9 cellular contexts compared by ENCODE assay signal in the genomic region with DNA sequence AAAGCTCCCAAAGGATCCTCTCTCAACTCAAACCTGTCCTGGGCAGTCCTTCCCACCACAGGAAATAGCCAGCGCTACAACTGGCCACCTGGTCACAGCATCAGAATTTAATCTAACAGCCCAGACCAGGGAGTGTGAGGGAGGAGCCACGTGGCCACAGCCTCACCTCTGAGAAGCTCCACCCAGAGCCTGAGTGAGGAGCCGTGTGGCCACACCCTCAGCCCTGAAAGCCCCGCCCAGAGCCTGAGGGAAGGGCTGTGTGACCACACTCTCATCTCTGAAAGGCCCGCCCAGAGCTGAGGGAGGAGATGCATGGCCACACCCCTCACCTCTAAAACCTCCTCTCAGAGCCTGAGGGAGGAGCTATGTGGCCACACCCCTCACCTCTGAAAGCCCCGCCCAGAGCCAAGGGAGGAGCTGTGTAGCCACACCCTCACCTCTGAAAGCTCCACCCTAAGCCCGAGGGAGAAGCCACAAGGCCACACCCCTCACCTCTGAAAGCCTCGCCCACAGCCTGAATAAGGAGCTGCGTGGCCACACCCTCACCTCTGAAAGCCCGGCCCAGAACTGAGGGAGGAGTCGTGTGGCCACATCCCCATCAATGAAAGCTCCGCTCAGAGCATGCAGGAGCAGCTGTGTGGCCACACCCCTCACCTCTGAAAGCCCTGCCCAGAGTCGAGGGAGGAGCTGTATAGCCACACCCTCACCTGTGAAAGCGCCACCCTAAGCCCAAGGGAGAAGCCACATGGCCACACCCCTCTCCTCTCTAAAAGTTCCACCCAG. TPM values are rescaled to one million over a fixed set of nuclear protein-coding genes. Genes with fewer than 3 reads are reported as not detected.
DNase-seq lines count a peak whose midpoint lies in the region; ATAC-seq, FAIRE-seq and TF ChIP-seq lines count a peak whose summit lies in the region.
"Had no signal": no experiment of that assay in that cellular context is flagged by ENCODE, and none has a peak within 500 bp of the region (broad histone marks: within the 10 kb centered on the region; RNA-seq: fewer than 3 reads in every experiment).

No MANE protein-coding gene starts in this region.

- H3K27ac ChIP-seq in WERI-Rb-1, result no peak overlapping the region

- H3K36me3 Mint-ChIP-seq in natural killer cell, result no peaks in the 10 kb centered on the region

- intact Hi-C loops in natural killer cell (cut with micrococcal nuclease), result no loop called here

- H3K27me3 Mint-ChIP-seq in natural killer cell (ENCODE audit: low read depth in 2 of 2), result no peaks in the 10 kb centered on the region

- no peaks in the 10 kb centered on the region for H3K9me3 Mint-ChIP-seq in natural killer cell

- no peak for FAIRE-seq in frontal cortex (lab: Jason Lieb, UNC)
- FAIRE-seq: endometrium had no signal

- H3K4me3 ChIP-seq in WERI-Rb-1 (ENCODE audit: low read depth, low read length), result no peak overlapping the region

- peak; percentile 21 for DNase-seq in NK-92 treated with Interleukin-12 subunit alpha and Interleukin-12 subunit beta, amount 100 ng/mL, for 24 hours (lab: John Stamatoyannopoulos, UW)
- DNase-seq in NK-92 (lab: John Stamatoyannopoulos, UW; ENCODE audit: unreplicated experiment), result no peak
- DNase-seq in NCI-H2107 (lab: John Stamatoyannopoulos, UW), result peak; percentile 82
- DNase-seq in WERI-Rb-1, result peak; percentile 75
- peak; percentile 43 for DNase-seq in dermis blood vessel endothelial cell
- DNase-seq in natural killer cell, result peak; percentile 17
- DNase-seq in frontal cortex (ENCODE audit: low spot score in 2 of 2), result no peak

- no peaks in the 10 kb centered on the region for H3K27me3 ChIP-seq in WERI-Rb-1 (ENCODE audit: insufficient read depth, low read depth, severe bottlenecking)

- TF ChIP-seq CTCF in WERI-Rb-1 (IDR thresholded peaks at IDR 0.05; ENCODE audit: low read depth, low read length) (no peak), natural killer cell (IDR thresholded peaks at IDR 0.05) (no peak)

- no peaks in the 10 kb centered on the region for H3K9me3 ChIP-seq in WERI-Rb-1 (ENCODE audit: severe bottlenecking)

- H3K27ac Mint-ChIP-seq in natural killer cell, result no peak overlapping the region

- H3K4me1 Mint-ChIP-seq in natural killer cell, result peaks cover 10% of the 10 kb centered on the region in 2 donors

- peak; percentile 67 for ATAC-seq in HG02970 (IDR thresholded peaks at IDR 0.05; ENCODE audit: low FRiP score, unreplicated experiment)
- ATAC-seq in natural killer cell, result peak; percentile 78 to 87 (median 82)

- no peak overlapping the region for H3K4me3 Mint-ChIP-seq in natural killer cell

- no peaks in the 10 kb centered on the region for H3K36me3 ChIP-seq in WERI-Rb-1

RNA-seq across cellular contexts. Expression of a gene that starts 28.6 kb away (rescaled TPM):
- not detected in 2 replicates for total RNA-seq in dermis blood vessel endothelial cell
- not detected for total RNA-seq in natural killer cell
- total RNA-seq in frontal cortex, result not detected

RNA-seq across cellular contexts. Expression of a gene that starts 45.9 kb away (rescaled TPM):
- total RNA-seq in dermis blood vessel endothelial cell (not detected in 2 replicates), natural killer cell (under 1 TPM in 1 of 3 donors, not detected in 2; 0.75 TPM), frontal cortex (6.9 TPM)

Comparison
In these comparisons a context has a peak if more than half of its experiments do, and no peak if none do; other contexts are left out.
1. DNase-seq: peak in NK-92 treated with Interleukin-12 subunit alpha and Interleukin-12 subunit beta, amount 100 ng/mL, for 24 hours (single experiment), NCI-H2107 (single experiment), WERI-Rb-1 (single experiment), dermis blood vessel endothelial cell (single experiment) and natural killer cell (single experiment); none in NK-92 (single experiment) and frontal cortex (0 of 2).